9 cellular contexts compared by ENCODE assay signal in the genomic region with DNA sequence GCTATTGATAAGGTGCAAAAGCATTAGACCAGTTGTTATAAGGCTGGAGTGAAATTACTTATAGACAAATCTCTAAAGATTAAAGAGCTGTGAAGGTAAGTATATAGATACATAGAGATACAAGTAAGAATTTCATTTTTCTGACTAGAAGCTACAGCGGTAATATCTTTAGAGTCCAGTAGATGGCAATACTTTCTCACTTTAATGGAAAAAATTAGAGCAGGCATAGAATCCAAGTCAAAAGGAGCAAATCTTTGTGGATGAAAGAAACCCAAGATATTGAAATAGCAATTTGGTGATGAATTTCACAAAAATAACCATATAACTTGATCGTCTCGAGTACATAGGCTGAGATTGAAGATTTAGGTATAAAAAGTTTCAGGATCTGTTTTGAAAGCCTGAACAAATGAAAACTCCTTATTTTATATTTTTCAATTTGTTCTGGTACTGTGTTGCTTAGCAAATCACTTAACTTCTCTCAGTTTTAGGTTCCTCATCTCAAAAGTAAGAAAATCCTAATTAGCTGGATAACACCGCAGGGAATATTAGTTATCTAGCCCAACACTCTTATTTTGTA.
DNase-seq lines count a peak whose midpoint lies in the region; ATAC-seq and TF ChIP-seq lines count a peak whose summit lies in the region.
"Had no signal": no experiment of that assay in that cellular context is flagged by ENCODE, and none has a peak within 500 bp of the region (broad histone marks: within the 10 kb centered on the region; RNA-seq: fewer than 3 reads in every experiment).

No MANE protein-coding gene starts in this region.

- intact Hi-C loops in esophagus squamous epithelium (cut with DNase I), result no loop called here

- H3K36me3 ChIP-seq in esophagus squamous epithelium, result peaks cover 0 to 14% (median 0%) of the 10 kb centered on the region in 3 donors
- peaks cover 7% of the 10 kb centered on the region for H3K36me3 ChIP-seq in osteoblast (ENCODE audit: insufficient read depth, low read length)

- H4K20me1 ChIP-seq in osteoblast (ENCODE audit: insufficient read depth, low read length), result peaks cover 5% of the 10 kb centered on the region

- no peaks in the 10 kb centered on the region for H3K9me3 ChIP-seq in esophagus squamous epithelium
- H3K9me3 ChIP-seq in osteoblast (ENCODE audit: low read depth, low read length), result no peaks in the 10 kb centered on the region

- H3K27ac ChIP-seq in esophagus squamous epithelium (no peak overlapping the region), osteoblast (ENCODE audit: low read depth, low read length) (no peak overlapping the region)

- no peak overlapping the region for H3K4me2 ChIP-seq in osteoblast (ENCODE audit: insufficient read depth, low read length)

- peaks cover 0 to 6% (median 6%) of the 10 kb centered on the region in 3 donors for H3K4me1 ChIP-seq in esophagus squamous epithelium
- H3K4me1 ChIP-seq in osteoblast (ENCODE audit: insufficient read depth, low read length), result peaks cover 7% of the 10 kb centered on the region

- peak; percentile 37 for DNase-seq in DMS79 (lab: John Stamatoyannopoulos, UW)
- DNase-seq in KG1 (lab: John Stamatoyannopoulos, UW), result peak; percentile 34
- DNase-seq in RPMI7951 (ENCODE audit: low read depth), result peak; percentile 54
- DNase-seq in esophagus squamous epithelium (lab: John Stamatoyannopoulos, UW), result no peak
- DNase-seq in osteoblast (ENCODE audit: insufficient read length, low spot score, missing footprints), result peak; percentile 73
- DNase-seq in GM20000 (ENCODE audit: low spot score), result no peak

- 29 to 38% methylated on average over 4 of the region's 4 CpGs for WGBS in esophagus squamous epithelium, 2 donors

- no peak overlapping the region for H3K4me3 ChIP-seq in esophagus squamous epithelium
- no peak overlapping the region for H3K4me3 ChIP-seq in osteoblast (ENCODE audit: insufficient read depth, low read length)

- H3K27me3 ChIP-seq in esophagus squamous epithelium (no peaks in the 10 kb centered on the region), osteoblast (ENCODE audit: insufficient read depth, low read length) (no peaks in the 10 kb centered on the region)

- TF ChIP-seq POLR2A in esophagus squamous epithelium (IDR thresholded peaks at IDR 0.05), result no peak

- no peak overlapping the region for H2AFZ ChIP-seq in osteoblast (ENCODE audit: low read length)

- peaks cover 2% of the 10 kb centered on the region for H3K79me2 ChIP-seq in osteoblast (ENCODE audit: insufficient read depth, low read length)

- peak; percentile 26 to 88 (median 72) for TF ChIP-seq CTCF in esophagus squamous epithelium (IDR thresholded peaks at IDR 0.05)
- peak; percentile 72 for TF ChIP-seq CTCF in osteoblast (IDR thresholded peaks at IDR 0.05; ENCODE audit: extremely low read depth, low read depth, low read length)
- no peak for TF ChIP-seq CTCF in GM20000 (IDR thresholded peaks at IDR 0.05; ENCODE audit: extremely low read depth, missing control alignments)

- no peak for ATAC-seq in HG03280 (IDR thresholded peaks at IDR 0.05; ENCODE audit: unreplicated experiment)
- ATAC-seq in HG02884 (IDR thresholded peaks at IDR 0.05; ENCODE audit: unreplicated experiment), result no peak
- ATAC-seq: naive thymus-derived CD8-positive, alpha-beta T cell had no signal

Comparison
In these comparisons a context has a peak if more than half of its experiments do, and no peak if none do; other contexts are left out.
1. DNase-seq: peak in DMS79 (single experiment), KG1 (single experiment), RPMI7951 (single experiment) and osteoblast (single experiment); none in esophagus squamous epithelium (single experiment) and GM20000 (single experiment).